ENCODE assay signal across 1 cellular context in the genomic region with DNA sequence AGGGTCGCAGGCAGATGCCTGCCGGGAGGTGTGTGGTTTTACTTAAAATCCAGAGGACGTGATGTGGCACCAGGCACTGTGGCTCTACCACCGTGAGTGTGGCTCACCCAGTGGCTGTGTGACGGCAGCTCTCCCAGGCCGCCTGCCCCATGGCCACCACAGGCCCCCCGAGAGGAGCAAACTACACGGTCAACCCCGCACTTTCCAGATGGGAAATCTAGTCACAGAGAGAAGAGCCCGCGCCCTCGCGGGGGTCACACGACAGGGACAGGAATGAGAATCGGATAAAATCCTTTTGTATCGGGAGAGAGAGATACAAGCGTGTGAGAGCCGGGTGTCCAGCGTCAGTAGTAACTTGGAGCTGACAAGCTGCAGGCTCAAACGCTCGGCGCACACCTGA.
TF ChIP-seq lines count a peak whose summit lies in the region.

No MANE protein-coding gene starts in this region.

TF ChIP-seq in GM23338, 12 proteins besides CTCF, POLR2A, EP300 and RAD21 (continued from another document):
- TF ChIP-seq, protein P1, sequence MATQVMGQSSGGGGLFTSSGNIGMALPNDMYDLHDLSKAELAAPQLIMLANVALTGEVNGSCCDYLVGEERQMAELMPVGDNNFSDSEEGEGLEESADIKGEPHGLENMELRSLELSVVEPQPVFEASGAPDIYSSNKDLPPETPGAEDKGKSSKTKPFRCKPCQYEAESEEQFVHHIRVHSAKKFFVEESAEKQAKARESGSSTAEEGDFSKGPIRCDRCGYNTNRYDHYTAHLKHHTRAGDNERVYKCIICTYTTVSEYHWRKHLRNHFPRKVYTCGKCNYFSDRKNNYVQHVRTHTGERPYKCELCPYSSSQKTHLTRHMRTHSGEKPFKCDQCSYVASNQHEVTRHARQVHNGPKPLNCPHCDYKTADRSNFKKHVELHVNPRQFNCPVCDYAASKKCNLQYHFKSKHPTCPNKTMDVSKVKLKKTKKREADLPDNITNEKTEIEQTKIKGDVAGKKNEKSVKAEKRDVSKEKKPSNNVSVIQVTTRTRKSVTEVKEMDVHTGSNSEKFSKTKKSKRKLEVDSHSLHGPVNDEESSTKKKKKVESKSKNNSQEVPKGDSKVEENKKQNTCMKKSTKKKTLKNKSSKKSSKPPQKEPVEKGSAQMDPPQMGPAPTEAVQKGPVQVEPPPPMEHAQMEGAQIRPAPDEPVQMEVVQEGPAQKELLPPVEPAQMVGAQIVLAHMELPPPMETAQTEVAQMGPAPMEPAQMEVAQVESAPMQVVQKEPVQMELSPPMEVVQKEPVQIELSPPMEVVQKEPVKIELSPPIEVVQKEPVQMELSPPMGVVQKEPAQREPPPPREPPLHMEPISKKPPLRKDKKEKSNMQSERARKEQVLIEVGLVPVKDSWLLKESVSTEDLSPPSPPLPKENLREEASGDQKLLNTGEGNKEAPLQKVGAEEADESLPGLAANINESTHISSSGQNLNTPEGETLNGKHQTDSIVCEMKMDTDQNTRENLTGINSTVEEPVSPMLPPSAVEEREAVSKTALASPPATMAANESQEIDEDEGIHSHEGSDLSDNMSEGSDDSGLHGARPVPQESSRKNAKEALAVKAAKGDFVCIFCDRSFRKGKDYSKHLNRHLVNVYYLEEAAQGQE (IDR thresholded peaks at IDR 0.05; ENCODE audit: unreplicated experiment): no peak
- no peak for TF ChIP-seq ZNF331 (CRISPR knock-in tag; IDR thresholded peaks at IDR 0.05; ENCODE audit: low read depth)
- TF ChIP-seq, protein P2, sequence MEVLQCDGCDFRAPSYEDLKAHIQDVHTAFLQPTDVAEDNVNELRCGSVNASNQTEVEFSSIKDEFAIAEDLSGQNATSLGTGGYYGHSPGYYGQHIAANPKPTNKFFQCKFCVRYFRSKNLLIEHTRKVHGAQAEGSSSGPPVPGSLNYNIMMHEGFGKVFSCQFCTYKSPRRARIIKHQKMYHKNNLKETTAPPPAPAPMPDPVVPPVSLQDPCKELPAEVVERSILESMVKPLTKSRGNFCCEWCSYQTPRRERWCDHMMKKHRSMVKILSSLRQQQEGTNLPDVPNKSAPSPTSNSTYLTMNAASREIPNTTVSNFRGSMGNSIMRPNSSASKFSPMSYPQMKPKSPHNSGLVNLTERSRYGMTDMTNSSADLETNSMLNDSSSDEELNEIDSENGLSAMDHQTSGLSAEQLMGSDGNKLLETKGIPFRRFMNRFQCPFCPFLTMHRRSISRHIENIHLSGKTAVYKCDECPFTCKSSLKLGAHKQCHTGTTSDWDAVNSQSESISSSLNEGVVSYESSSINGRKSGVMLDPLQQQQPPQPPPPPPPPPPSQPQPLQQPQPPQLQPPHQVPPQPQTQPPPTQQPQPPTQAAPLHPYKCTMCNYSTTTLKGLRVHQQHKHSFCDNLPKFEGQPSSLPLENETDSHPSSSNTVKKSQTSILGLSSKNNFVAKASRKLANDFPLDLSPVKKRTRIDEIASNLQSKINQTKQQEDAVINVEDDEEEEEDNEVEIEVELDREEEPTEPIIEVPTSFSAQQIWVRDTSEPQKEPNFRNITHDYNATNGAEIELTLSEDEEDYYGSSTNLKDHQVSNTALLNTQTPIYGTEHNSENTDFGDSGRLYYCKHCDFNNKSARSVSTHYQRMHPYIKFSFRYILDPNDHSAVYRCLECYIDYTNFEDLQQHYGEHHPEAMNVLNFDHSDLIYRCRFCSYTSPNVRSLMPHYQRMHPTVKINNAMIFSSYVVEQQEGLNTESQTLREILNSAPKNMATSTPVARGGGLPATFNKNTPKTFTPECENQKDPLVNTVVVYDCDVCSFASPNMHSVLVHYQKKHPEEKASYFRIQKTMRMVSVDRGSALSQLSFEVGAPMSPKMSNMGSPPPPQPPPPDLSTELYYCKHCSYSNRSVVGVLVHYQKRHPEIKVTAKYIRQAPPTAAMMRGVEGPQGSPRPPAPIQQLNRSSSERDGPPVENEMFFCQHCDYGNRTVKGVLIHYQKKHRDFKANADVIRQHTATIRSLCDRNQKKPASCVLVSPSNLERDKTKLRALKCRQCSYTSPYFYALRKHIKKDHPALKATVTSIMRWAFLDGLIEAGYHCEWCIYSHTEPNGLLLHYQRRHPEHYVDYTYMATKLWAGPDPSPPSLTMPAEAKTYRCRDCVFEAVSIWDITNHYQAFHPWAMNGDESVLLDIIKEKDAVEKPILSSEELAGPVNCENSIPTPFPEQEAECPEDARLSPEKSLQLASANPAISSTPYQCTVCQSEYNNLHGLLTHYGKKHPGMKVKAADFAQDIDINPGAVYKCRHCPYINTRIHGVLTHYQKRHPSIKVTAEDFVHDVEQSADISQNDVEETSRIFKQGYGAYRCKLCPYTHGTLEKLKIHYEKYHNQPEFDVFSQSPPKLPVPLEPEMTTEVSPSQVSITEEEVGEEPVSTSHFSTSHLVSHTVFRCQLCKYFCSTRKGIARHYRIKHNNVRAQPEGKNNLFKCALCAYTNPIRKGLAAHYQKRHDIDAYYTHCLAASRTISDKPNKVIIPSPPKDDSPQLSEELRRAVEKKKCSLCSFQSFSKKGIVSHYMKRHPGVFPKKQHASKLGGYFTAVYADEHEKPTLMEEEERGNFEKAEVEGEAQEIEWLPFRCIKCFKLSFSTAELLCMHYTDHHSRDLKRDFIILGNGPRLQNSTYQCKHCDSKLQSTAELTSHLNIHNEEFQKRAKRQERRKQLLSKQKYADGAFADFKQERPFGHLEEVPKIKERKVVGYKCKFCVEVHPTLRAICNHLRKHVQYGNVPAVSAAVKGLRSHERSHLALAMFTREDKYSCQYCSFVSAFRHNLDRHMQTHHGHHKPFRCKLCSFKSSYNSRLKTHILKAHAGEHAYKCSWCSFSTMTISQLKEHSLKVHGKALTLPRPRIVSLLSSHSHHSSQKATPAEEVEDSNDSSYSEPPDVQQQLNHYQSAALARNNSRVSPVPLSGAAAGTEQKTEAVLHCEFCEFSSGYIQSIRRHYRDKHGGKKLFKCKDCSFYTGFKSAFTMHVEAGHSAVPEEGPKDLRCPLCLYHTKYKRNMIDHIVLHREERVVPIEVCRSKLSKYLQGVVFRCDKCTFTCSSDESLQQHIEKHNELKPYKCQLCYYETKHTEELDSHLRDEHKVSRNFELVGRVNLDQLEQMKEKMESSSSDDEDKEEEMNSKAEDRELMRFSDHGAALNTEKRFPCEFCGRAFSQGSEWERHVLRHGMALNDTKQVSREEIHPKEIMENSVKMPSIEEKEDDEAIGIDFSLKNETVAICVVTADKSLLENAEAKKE (CRISPR knock-in tag; IDR thresholded peaks at IDR 0.05): no peak
- TF ChIP-seq, protein P3, sequence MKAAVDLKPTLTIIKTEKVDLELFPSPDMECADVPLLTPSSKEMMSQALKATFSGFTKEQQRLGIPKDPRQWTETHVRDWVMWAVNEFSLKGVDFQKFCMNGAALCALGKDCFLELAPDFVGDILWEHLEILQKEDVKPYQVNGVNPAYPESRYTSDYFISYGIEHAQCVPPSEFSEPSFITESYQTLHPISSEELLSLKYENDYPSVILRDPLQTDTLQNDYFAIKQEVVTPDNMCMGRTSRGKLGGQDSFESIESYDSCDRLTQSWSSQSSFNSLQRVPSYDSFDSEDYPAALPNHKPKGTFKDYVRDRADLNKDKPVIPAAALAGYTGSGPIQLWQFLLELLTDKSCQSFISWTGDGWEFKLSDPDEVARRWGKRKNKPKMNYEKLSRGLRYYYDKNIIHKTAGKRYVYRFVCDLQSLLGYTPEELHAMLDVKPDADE (IDR thresholded peaks at IDR 0.05): no peak
- no peak for TF ChIP-seq EZH2phosphoT487 (IDR thresholded peaks at IDR 0.05; ENCODE audit: unreplicated experiment)
- TF ChIP-seq JUNB (IDR thresholded peaks at IDR 0.05; ENCODE audit: unreplicated experiment): no peak
